In the genomic region with DNA sequence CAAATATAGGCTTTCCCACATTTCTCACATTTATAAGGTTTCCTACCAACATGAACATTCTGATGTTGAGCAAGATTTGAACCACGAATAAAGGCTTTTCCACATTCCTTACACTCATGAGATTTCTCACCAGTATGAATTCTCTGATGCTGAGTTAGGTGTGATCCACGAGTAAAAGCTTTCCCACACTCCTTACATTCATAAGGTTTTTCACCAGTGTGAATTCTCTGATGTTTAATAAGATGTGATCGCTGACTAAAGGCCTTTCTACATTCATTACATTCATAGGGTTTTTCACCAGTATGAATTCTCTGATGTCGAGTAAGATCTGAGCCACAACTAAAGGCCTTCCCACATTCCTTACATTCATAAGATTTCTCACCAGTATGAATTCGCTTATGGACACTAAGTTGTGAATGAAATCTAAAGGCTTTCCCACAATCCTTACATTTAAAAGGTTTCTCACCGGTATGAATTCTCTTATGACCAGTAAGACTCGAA, we compare ENCODE assay signal across 21 cellular contexts. TPM values are rescaled to one million over a fixed set of nuclear protein-coding genes. Genes with fewer than 3 reads are reported as not detected.
A peak's percentile ranks its signal among the peaks of the same experiment; 100 is the strongest.
DNase-seq lines count a peak whose midpoint lies in the region; ATAC-seq, FAIRE-seq and TF ChIP-seq lines count a peak whose summit lies in the region.
"Had no signal": no experiment of that assay in that cellular context is flagged by ENCODE, and none has a peak within 500 bp of the region (broad histone marks: within the 10 kb centered on the region; RNA-seq: fewer than 3 reads in every experiment).

No MANE protein-coding gene starts in this region.

- FAIRE-seq in GM12892 (lab: Jason Lieb, UNC): no peak
- FAIRE-seq: keratinocyte had no signal

- H3K27me3 ChIP-seq in subcutaneous abdominal adipose tissue (ENCODE audit: control insufficient read depth in 5 of 5, insufficient read depth in 4 of 5, low read length in 5 of 5) (no peaks in the 10 kb centered on the region), tibial artery (no peaks in the 10 kb centered on the region)
- H3K27me3 ChIP-seq: Peyer's patch, stomach had no signal

- no peak overlapping the region for H3K27ac ChIP-seq in subcutaneous abdominal adipose tissue (ENCODE audit: low read depth, low read length)
- no peak overlapping the region for H3K27ac ChIP-seq in tibial artery
- H3K27ac ChIP-seq: lower lobe of right lung, Peyer's patch, SK-N-MC, stomach had no signal

- H3K9ac ChIP-seq in subcutaneous abdominal adipose tissue (ENCODE audit: low read length in 5 of 5): no peak overlapping the region

- H3K9me3 ChIP-seq in subcutaneous abdominal adipose tissue (ENCODE audit: control insufficient read depth in 5 of 5, low read length in 5 of 5): peaks cover 77 to 99% (median 89%) of the 10 kb centered on the region in 5 donors
- peaks cover 45 to 100% (median 99%) of the 10 kb centered on the region in 3 donors for H3K9me3 ChIP-seq in tibial artery

- H3K4me3 ChIP-seq in fibroblast of pulmonary artery (replicated peaks; ENCODE audit: low read depth, low read length): no peak overlapping the region
- peak overlapping the region; percentile 28 to 70 (median 47) for H3K4me3 ChIP-seq in subcutaneous abdominal adipose tissue (ENCODE audit: low read depth in 1 of 5, low read length in 5 of 5)
- no peak overlapping the region for H3K4me3 ChIP-seq in tibial artery
- H3K4me3 ChIP-seq: lower lobe of right lung, Peyer's patch, SK-N-MC, stomach had no signal

- H3K4me1 ChIP-seq in subcutaneous abdominal adipose tissue (ENCODE audit: control insufficient read depth in 5 of 5, insufficient read depth in 5 of 5, low read length in 5 of 5): peaks cover 0 to 2% (median 0%) of the 10 kb centered on the region in 5 donors
- no peaks in the 10 kb centered on the region for H3K4me1 ChIP-seq in tibial artery
- H3K4me1 ChIP-seq: lower lobe of right lung, Peyer's patch, stomach had no signal

- TF ChIP-seq CTCF in fibroblast of pulmonary artery (IDR thresholded peaks at IDR 0.05; ENCODE audit: low read length, missing control alignments): no peak
- no peak for TF ChIP-seq CTCF in tibial artery (IDR thresholded peaks at IDR 0.05)

- DNase-seq in DMS53 (lab: John Stamatoyannopoulos, UW) (peak; percentile 19), DMS53 treated with DMSO at 0.1 percent for 48 hours (lab: John Stamatoyannopoulos, UW; ENCODE audit: unreplicated experiment) (no peak), amniotic epithelial cell (ENCODE audit: low read depth) (peak; percentile 18), fibroblast of pulmonary artery (ENCODE audit: low read depth) (peak; percentile 12), GM12892 (ENCODE audit: insufficient read length) (no peak), tibial artery (no peak)
- DNase-seq: activated CD4-positive, alpha-beta T cell treated with anti-CD3 and anti-CD28 coated beads for 48 hours; effector CD8-positive, alpha-beta T cell; lower lobe of right lung; NCI-H1092 treated with DMSO at 0.1 percent for 48 hours; NCI-H2029 treated with DMSO at 0.1 percent for 48 hours; NCI-H446; Peyer's patch; retina; stomach; T-helper 2 cell had no signal

- intact Hi-C loops in tibial artery (cut with DNase I; ENCODE audit: low total_unique reads): no loop called here

- H3K36me3 ChIP-seq in subcutaneous abdominal adipose tissue (ENCODE audit: control insufficient read depth in 5 of 5, insufficient read depth in 5 of 5, low read length in 5 of 5) (peaks cover 46 to 60% (median 51%) of the 10 kb centered on the region in 5 donors), tibial artery (peaks cover 98 to 100% (median 100%) of the 10 kb centered on the region in 3 donors)

- no peak for ATAC-seq in GM19023 (IDR thresholded peaks at IDR 0.05; ENCODE audit: unreplicated experiment)
- ATAC-seq: esophagus mucosa, lower lobe of right lung had no signal

- TF ChIP-seq POLR2A in GM12892 (IDR thresholded peaks at IDR 0.05; ENCODE audit: low read depth, low read length): no peak

RNA-seq across cellular contexts. Expression of a gene that starts 19.0 kb away (rescaled TPM):
- polyA plus RNA-seq in GM12892 (2012; ENCODE audit: missing spikeins): 7.4 TPM

RNA-seq across cellular contexts. Expression of a gene that starts 31.5 kb away (rescaled TPM):
- polyA plus RNA-seq in GM12892 (2012; ENCODE audit: missing spikeins): 2.5 TPM

RNA-seq across cellular contexts. Expression of a gene that starts 46.6 kb away (rescaled TPM):
- polyA plus RNA-seq in GM12892 (2012; ENCODE audit: missing spikeins): 2.1 TPM

Comparison
In these comparisons a context has a peak if more than half of its experiments do, and no peak if none do; other contexts are left out.
1. DNase-seq: peak in DMS53 (single experiment), amniotic epithelial cell (single experiment) and fibroblast of pulmonary artery (single experiment); none in DMS53 treated with DMSO at 0.1 percent for 48 hours (single experiment), GM12892 (single experiment) and tibial artery (0 of 2).
2. H3K4me3 ChIP-seq: peak in subcutaneous abdominal adipose tissue (5 of 5); none in fibroblast of pulmonary artery (single experiment) and tibial artery (0 of 2).